Comparison of ENCODE assay signal across 9 cellular contexts in the genomic region with DNA sequence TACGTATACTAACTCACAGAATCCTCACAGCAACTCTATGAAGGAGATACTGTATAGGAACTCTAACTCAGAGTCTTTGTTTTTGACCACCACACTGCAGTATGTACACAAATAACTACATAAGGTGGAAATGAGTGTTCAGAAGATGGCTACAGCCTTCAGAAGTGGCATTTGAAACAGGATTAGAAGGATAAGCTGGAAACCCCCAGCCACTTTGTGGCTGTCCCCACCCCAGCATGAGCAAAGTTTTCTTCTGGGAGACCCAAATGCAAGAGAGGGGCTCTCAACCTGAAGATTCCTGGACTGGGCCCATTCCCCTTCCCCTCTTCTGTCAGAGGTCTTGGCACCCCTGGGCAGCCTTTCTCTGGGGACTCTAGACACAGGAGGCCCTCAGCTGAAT. TPM values are rescaled to one million over a fixed set of nuclear protein-coding genes. Genes with fewer than 3 reads are reported as not detected.
DNase-seq lines count a peak whose midpoint lies in the region; ATAC-seq and TF ChIP-seq lines count a peak whose summit lies in the region.
"Had no signal": no experiment of that assay in that cellular context is flagged by ENCODE, and none has a peak within 500 bp of the region (broad histone marks: within the 10 kb centered on the region; RNA-seq: fewer than 3 reads in every experiment).

No MANE protein-coding gene starts in this region.

- POLR2A ChIA-PET in A673 (lab: Charles Lee; ENCODE audit: low non-redundant PET): interaction anchor here (0.5 to 0.6 kb wide), 2 partner anchors 64 to 113 kb away, joined by 3 read pairs; no protein-coding TSS in a partner anchor

- no peak for ATAC-seq in HG03280 (IDR thresholded peaks at IDR 0.05; ENCODE audit: unreplicated experiment)
- no peak for ATAC-seq in HG03354 (IDR thresholded peaks at IDR 0.05; ENCODE audit: poor library complexity, severe bottlenecking, unreplicated experiment)
- ATAC-seq in GM21825 (IDR thresholded peaks at IDR 0.05; ENCODE audit: unreplicated experiment): no peak

- peak overlapping the region; percentile 62 for H3K27ac ChIP-seq in A673 (ENCODE audit: low read depth, low read length, poor library complexity, severe bottlenecking)
- peak overlapping the region; percentile 87 for H3K27ac ChIP-seq in KOPT-K1 (ENCODE audit: low read depth, low read length, poor library complexity, severe bottlenecking)
- H3K27ac ChIP-seq in breast epithelium: peak overlapping the region; percentile 96

- peak overlapping the region; percentile 61 to 96 (median 81) for H3K27ac Mint-ChIP-seq in nephron

- no peaks in the 10 kb centered on the region for H3K36me3 ChIP-seq in A673 (ENCODE audit: insufficient read depth, low read length, poor library complexity, severe bottlenecking)
- no peaks in the 10 kb centered on the region for H3K36me3 ChIP-seq in KOPT-K1 (ENCODE audit: insufficient read depth, low read length)
- H3K36me3 ChIP-seq in breast epithelium: no peaks in the 10 kb centered on the region

- H3K27me3 Mint-ChIP-seq in nephron (ENCODE audit: low read depth): no peaks in the 10 kb centered on the region

- no peaks in the 10 kb centered on the region for H3K9me3 Mint-ChIP-seq in nephron

- no TSS peak for BruUV-seq in A673 (replicated peaks; lab: Mats Ljungman, UMichigan)

- H3K4me3 ChIP-seq in A673 (ENCODE audit: low read depth, low read length, poor library complexity, severe bottlenecking) (no peak overlapping the region), breast epithelium (peak overlapping the region in 1 of 3 donors; percentile 85)

- peaks cover 87% of the 10 kb centered on the region for H3K4me1 Mint-ChIP-seq in nephron

- intact Hi-C loops in A673 (cut with micrococcal nuclease; ENCODE audit: unreplicated experiment) (no loop called here), breast epithelium (cut with DNase I; ENCODE audit: low total_unique reads) (no loop called here)

- no peaks in the 10 kb centered on the region for H3K9me3 ChIP-seq in A673 (ENCODE audit: low read depth, low read length, poor library complexity, severe bottlenecking)
- no peaks in the 10 kb centered on the region for H3K9me3 ChIP-seq in KOPT-K1 (ENCODE audit: insufficient read depth, low read length, poor library complexity, severe bottlenecking)
- H3K9me3 ChIP-seq in breast epithelium: no peaks in the 10 kb centered on the region

- TF ChIP-seq CTCF in A673 (conservative IDR thresholded peaks at IDR 0.05; ENCODE audit: low read depth, low read length) (no peak), breast epithelium (IDR thresholded peaks at IDR 0.05) (no peak), nephron (IDR thresholded peaks at IDR 0.05; ENCODE audit: unreplicated experiment in 3 of 3) (no peak)

- H3K4me3 Mint-ChIP-seq in nephron: peak overlapping the region; percentile 81 to 91 (median 84)

- no peaks in the 10 kb centered on the region for H3K36me3 Mint-ChIP-seq in nephron (ENCODE audit: low read depth)

- DNase-seq in A673 (ENCODE audit: low spot score) (no peak), breast epithelium (ENCODE audit: low spot score in 2 of 2) (no peak), iPS-NIHi11 (ENCODE audit: low spot score) (no peak)
- DNase-seq: DMS79 treated with DMSO at 0.1 percent for 48 hours had no signal

- TF ChIP-seq POLR2A in breast epithelium (IDR thresholded peaks at IDR 0.05): no peak

- CTCF ChIA-PET in A673 (lab: Charles Lee): interaction anchor here (0.8 to 1.5 kb wide), 2 partner anchors 10 to 33 kb away, joined by 3 to 4 read pairs; no protein-coding TSS in a partner anchor

- H3K4me1 ChIP-seq in A673 (ENCODE audit: insufficient read depth, low read length, poor library complexity, severe bottlenecking): peaks cover 75% of the 10 kb centered on the region
- H3K4me1 ChIP-seq in breast epithelium: peaks cover 38 to 78% of the 10 kb centered on the region in 2 donors

- H3K27me3 ChIP-seq in A673 (replicated peaks; ENCODE audit: insufficient read depth, low read depth, low read length, poor library complexity) (no peaks in the 10 kb centered on the region), breast epithelium (no peaks in the 10 kb centered on the region)

RNA-seq across cellular contexts. Expression of a gene that starts 43.2 kb away (rescaled TPM):
- total RNA-seq in A673 (2021): 48.8 and 51.4 TPM in 2 replicates
- total RNA-seq in breast epithelium: 10 to 100 TPM; 12.1 to 19.3 (median 19.2) TPM
